In the genomic region with DNA sequence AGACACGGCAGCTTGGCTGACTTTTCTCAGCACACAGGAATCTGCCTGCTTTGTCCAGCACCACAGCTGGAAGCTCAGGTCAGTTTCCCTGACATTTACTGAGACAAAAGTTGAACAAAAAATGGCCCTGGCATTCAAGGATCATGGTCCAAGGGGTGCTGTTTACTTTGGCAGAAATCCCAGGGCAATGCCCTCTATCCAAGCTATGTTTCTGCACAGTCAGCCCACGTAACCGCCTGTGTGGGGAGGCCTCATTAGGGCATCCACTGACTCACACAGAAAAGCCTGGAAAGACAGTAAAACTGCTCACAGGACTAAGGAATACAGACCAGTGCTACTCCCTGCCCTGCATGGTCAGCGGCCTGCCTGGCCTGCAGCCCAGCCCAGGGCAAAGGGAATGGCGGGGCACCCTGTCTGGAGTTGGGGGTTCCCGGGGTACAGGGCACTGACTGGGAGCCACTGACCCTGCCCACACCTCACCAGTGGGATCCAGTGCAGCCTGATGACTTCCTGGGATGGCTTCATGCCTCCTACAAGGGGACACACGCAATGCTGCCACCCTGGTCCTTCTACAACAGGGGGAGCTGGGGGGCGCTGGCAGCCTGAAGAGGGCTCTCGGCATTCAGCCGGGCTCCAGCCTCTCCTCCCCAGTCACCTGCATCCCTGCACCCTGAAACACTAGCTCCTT, we compare ENCODE assay signal across 8 cellular contexts.
DNase-seq lines count a peak whose midpoint lies in the region; ATAC-seq and TF ChIP-seq lines count a peak whose summit lies in the region.

No MANE protein-coding gene starts in this region.

- H3K36me3 ChIP-seq in PC-9 (ENCODE audit: low read depth), result peaks cover 3% of the 10 kb centered on the region; the same call in 1 of the 2 replicates
- no peaks in the 10 kb centered on the region for H3K36me3 ChIP-seq in psoas muscle (ENCODE audit: insufficient read depth in 1 of 2, low read depth in 1 of 2)

- H3K9me3 ChIP-seq in PC-9 (ENCODE audit: insufficient read depth, low read depth) (0 out of 2 replicates have a peak, but pooled peaks cover 1% of the 10 kb centered on the region), psoas muscle (no peaks in the 10 kb centered on the region)

- CTCF ChIA-PET in PC-9 (lab: Charles Lee), result no interaction called here

- H3K27me3 Mint-ChIP-seq in activated CD4-positive, alpha-beta T cell treated with anti-CD3 and anti-CD28 coated beads, Interleukin-2, amount 10 ng/mL, durations not matched to agents 24 days and 14 days, result no peaks in the 10 kb centered on the region

- H3K27me3 ChIP-seq in PC-9 (ENCODE audit: insufficient read depth, low read depth) (no peaks in the 10 kb centered on the region), psoas muscle (ENCODE audit: insufficient read depth in 3 of 3, low read length in 2 of 3) (no peaks in the 10 kb centered on the region)

- TF ChIP-seq CTCF in PC-9 (conservative IDR thresholded peaks at IDR 0.05) (no peak), psoas muscle (IDR thresholded peaks at IDR 0.05) (no peak)

- H3K4me3 Mint-ChIP-seq in activated CD4-positive, alpha-beta T cell treated with anti-CD3 and anti-CD28 coated beads, Interleukin-2, amount 10 ng/mL, durations not matched to agents 24 days and 14 days, result no peak overlapping the region

- POLR2A ChIA-PET in PC-9 (lab: Charles Lee; ENCODE audit: unreplicated experiment), result interaction anchor here (0.5 to 0.6 kb wide), 2 partner anchors 18 to 225 kb away, joined by 3 read pairs; no protein-coding TSS in a partner anchor

- intact Hi-C loops in PC-9 (cut with micrococcal nuclease; ENCODE audit: unreplicated experiment), result loop anchor here (2.0 kb wide), 1 partner anchor 23 kb away; no protein-coding TSS in a partner anchor
- intact Hi-C loops in activated CD4-positive, alpha-beta T cell treated with anti-CD3 and anti-CD28 coated beads, Interleukin-2, amount 10 ng/mL, durations not matched to agents 24 days and 14 days (cut with micrococcal nuclease), result no loop called here
- intact Hi-C loops in psoas muscle (cut with DNase I), result no loop called here

- H3F3A ChIP-seq in PC-9 (ENCODE audit: insufficient read depth, low read depth), result no peaks in the 10 kb centered on the region

- no peak overlapping the region for H3K27ac ChIP-seq in PC-9
- H3K27ac ChIP-seq in psoas muscle, result no peak overlapping the region

- no peak overlapping the region for H3K4me2 ChIP-seq in PC-9

- H3K79me2 ChIP-seq in PC-9 (ENCODE audit: low read depth), result no peaks in the 10 kb centered on the region

- DNase-seq in ELR (ENCODE audit: low read depth), result peak; percentile 64
- DNase-seq in PC-9, result peak; percentile 66 to 73
- peak; percentile 90 for DNase-seq in fibroblast of gingiva (ENCODE audit: low read depth)
- DNase-seq in pulmonary artery endothelial cell (ENCODE audit: low read depth, low spot score), result peak; percentile 41
- DNase-seq in occipital lobe (lab: John Stamatoyannopoulos, UW), result no peak
- no peak for DNase-seq in activated CD4-positive, alpha-beta T cell treated with anti-CD3 and anti-CD28 coated beads, Interleukin-2, amount 10 ng/mL, durations not matched to agents 24 days and 14 days
- no peak for DNase-seq in psoas muscle

- H3K4me1 ChIP-seq in PC-9 (replicated peaks; ENCODE audit: insufficient read depth) (peaks cover 9% of the 10 kb centered on the region; the same call in 1 of the 2 replicates), psoas muscle (no peaks in the 10 kb centered on the region)

- no peaks in the 10 kb centered on the region for H3K4me1 Mint-ChIP-seq in activated CD4-positive, alpha-beta T cell treated with anti-CD3 and anti-CD28 coated beads, Interleukin-2, amount 10 ng/mL, durations not matched to agents 24 days and 14 days

- peaks cover 5% of the 10 kb centered on the region for H3K9me3 Mint-ChIP-seq in activated CD4-positive, alpha-beta T cell treated with anti-CD3 and anti-CD28 coated beads, Interleukin-2, amount 10 ng/mL, durations not matched to agents 24 days and 14 days

- no peaks in the 10 kb centered on the region for H3K9me2 ChIP-seq in PC-9 (ENCODE audit: insufficient read depth)

- H2AFZ ChIP-seq in PC-9, result no peak overlapping the region

- H3K4me3 ChIP-seq in PC-9 (no peak overlapping the region), psoas muscle (no peak overlapping the region)

- no peaks in the 10 kb centered on the region for H3K36me3 Mint-ChIP-seq in activated CD4-positive, alpha-beta T cell treated with anti-CD3 and anti-CD28 coated beads, Interleukin-2, amount 10 ng/mL, durations not matched to agents 24 days and 14 days (ENCODE audit: low read depth)

- no TSS peak for BruUV-seq in PC-9 (replicated peaks; lab: Mats Ljungman, UMichigan)

- no peak overlapping the region for H3K27ac Mint-ChIP-seq in activated CD4-positive, alpha-beta T cell treated with anti-CD3 and anti-CD28 coated beads, Interleukin-2, amount 10 ng/mL, durations not matched to agents 24 days and 14 days

- H4K20me1 ChIP-seq in PC-9 (ENCODE audit: insufficient read depth), result no peaks in the 10 kb centered on the region

- 86 to 88% (median 86%) methylated on average over 10 of the region's 10 CpGs for WGBS in psoas muscle, 3 donors

- ATAC-seq in GM18861 (IDR thresholded peaks at IDR 0.05; ENCODE audit: unreplicated experiment) (no peak), psoas muscle (no peak)

Comparison
In these comparisons a context has a peak if more than half of its experiments do, and no peak if none do; other contexts are left out.
1. DNase-seq: peak in ELR (single experiment), PC-9 (2 of 2), fibroblast of gingiva (single experiment) and pulmonary artery endothelial cell (single experiment); none in occipital lobe (single experiment), activated CD4-positive, alpha-beta T cell treated with anti-CD3 and anti-CD28 coated beads, Interleukin-2, amount 10 ng/mL, durations not matched to agents 24 days and 14 days (single experiment) and psoas muscle (0 of 2).